10 cellular contexts compared by ENCODE assay signal in genomic region chr2:236536727-236537398, GRCh38. TPM values are rescaled to one million over a fixed set of nuclear protein-coding genes. Genes with fewer than 3 reads are reported as not detected.
DNase-seq lines count a peak whose midpoint lies in the region; ATAC-seq, FAIRE-seq and TF ChIP-seq lines count a peak whose summit lies in the region.
"Had no signal": no experiment of that assay in that cellular context is flagged by ENCODE, and none has a peak within 500 bp of the region (broad histone marks: within the 10 kb centered on the region; RNA-seq: fewer than 3 reads in every experiment).

No MANE protein-coding gene starts in this region.

- H4K20me1 ChIP-seq in DOHH2 (ENCODE audit: control insufficient read depth, insufficient read depth, low read depth, low read length) = no peaks in the 10 kb centered on the region

- peak; percentile 56 for ATAC-seq in HG02588 (IDR thresholded peaks at IDR 0.05; ENCODE audit: unreplicated experiment)

- FAIRE-seq in kidney (lab: Jason Lieb, UNC) = no peak
- FAIRE-seq in HTR-8/SVneo (lab: Jason Lieb, UNC) = no peak
- FAIRE-seq: colon had no signal

- H3K9me2 ChIP-seq in DOHH2 (replicated peaks; ENCODE audit: control insufficient read depth, low read length) = no peaks in the 10 kb centered on the region

- H3K4me3 Mint-ChIP-seq in osteocyte (ENCODE audit: unreplicated experiment) (no peak overlapping the region), MCF 10A (ENCODE audit: unreplicated experiment) (no peak overlapping the region)

- H3K4me1 ChIP-seq in DOHH2 (ENCODE audit: control insufficient read depth, low read length) (peaks cover 51% of the 10 kb centered on the region), kidney (ENCODE audit: control insufficient read depth in 1 of 2, insufficient read depth in 1 of 2, low read depth in 1 of 2, low read length in 2 of 2) (no peaks in the 10 kb centered on the region)

- H3K9me3 Mint-ChIP-seq in osteocyte (ENCODE audit: unreplicated experiment) (no peaks in the 10 kb centered on the region), MCF 10A (ENCODE audit: unreplicated experiment) (no peaks in the 10 kb centered on the region)

- H3K36me3 Mint-ChIP-seq in osteocyte (ENCODE audit: unreplicated experiment) (no peaks in the 10 kb centered on the region), MCF 10A (ENCODE audit: insufficient read depth, unreplicated experiment) (no peaks in the 10 kb centered on the region)

- no peaks in the 10 kb centered on the region for H3K27me3 ChIP-seq in DOHH2 (ENCODE audit: control insufficient read depth, low read length)
- H3K27me3 ChIP-seq: neutrophil had no signal

- peaks cover 24% of the 10 kb centered on the region for H3K4me1 Mint-ChIP-seq in osteocyte (ENCODE audit: unreplicated experiment)
- peaks cover 9% of the 10 kb centered on the region for H3K4me1 Mint-ChIP-seq in MCF 10A (ENCODE audit: insufficient read depth, unreplicated experiment)

- H3K9ac ChIP-seq in kidney (ENCODE audit: low read length in 2 of 2) = no peak overlapping the region

- CTCF ChIA-PET in MCF 10A (lab: Yijun Ruan, JAX) = interaction anchor here (0.6 to 1.7 kb wide), 4 partner anchors 24 to 183 kb away, joined by 3 to 5 read pairs (median 4); no protein-coding TSS in a partner anchor

- peak overlapping the region; percentile 79 for H3K4me2 ChIP-seq in DOHH2 (ENCODE audit: low read length)

- POLR2A ChIA-PET in MCF 10A (lab: Yijun Ruan, JAX) = no interaction called here

- H3K79me2 ChIP-seq in DOHH2 (ENCODE audit: control insufficient read depth, low read length) = peaks cover 20% of the 10 kb centered on the region

- peak; percentile 46 for DNase-seq in T-helper 9 cell
- peak; percentile 39 for DNase-seq in kidney
- no peak for DNase-seq in osteocyte (ENCODE audit: extremely low spot score, unreplicated experiment)
- no peak for DNase-seq in middle frontal gyrus (ENCODE audit: extremely low spot score, low spot score)
- no peak for DNase-seq in MCF 10A (ENCODE audit: unreplicated experiment)
- DNase-seq in HTR-8/SVneo (ENCODE audit: insufficient read length, low spot score) = no peak

- H3K27ac ChIP-seq in DOHH2 (ENCODE audit: low read depth, low read length) (peak overlapping the region; percentile 55), kidney (ENCODE audit: low read depth in 2 of 2, low read length in 2 of 2) (no peak overlapping the region)
- H3K27ac ChIP-seq: neutrophil had no signal

- H3K9me3 ChIP-seq in DOHH2 (ENCODE audit: control insufficient read depth, insufficient read depth, low read length) = no peaks in the 10 kb centered on the region
- H3K9me3 ChIP-seq in kidney (ENCODE audit: control insufficient read depth in 1 of 2, low read length in 2 of 2) = no peaks in the 10 kb centered on the region
- H3K9me3 ChIP-seq: neutrophil had no signal

- peaks cover 3% of the 10 kb centered on the region; the same call in 1 of the 2 replicates for H3F3A ChIP-seq in DOHH2 (ENCODE audit: control insufficient read depth, insufficient read depth)

- TF ChIP-seq CTCF in DOHH2 (IDR thresholded peaks at IDR 0.05; ENCODE audit: low read depth, low read length, poor library complexity, severe bottlenecking) (no peak), kidney (IDR thresholded peaks at IDR 0.05; ENCODE audit: borderline replicate concordance, extremely low read depth, insufficient read depth) (no peak), osteocyte (IDR thresholded peaks at IDR 0.05) (no peak), MCF 10A (IDR thresholded peaks at IDR 0.05; ENCODE audit: unreplicated experiment) (no peak)

- H3K36me3 ChIP-seq in DOHH2 (ENCODE audit: control insufficient read depth, low read length) (no peaks in the 10 kb centered on the region), kidney (ENCODE audit: control insufficient read depth in 1 of 2, insufficient read depth in 2 of 2, low read length in 2 of 2) (no peaks in the 10 kb centered on the region)
- H3K36me3 ChIP-seq: neutrophil had no signal

- H3K27me3 Mint-ChIP-seq in osteocyte (ENCODE audit: unreplicated experiment) (peaks cover 4% of the 10 kb centered on the region), MCF 10A (ENCODE audit: insufficient read depth, unreplicated experiment) (no peaks in the 10 kb centered on the region)

- no peak overlapping the region for H3K27ac Mint-ChIP-seq in osteocyte (ENCODE audit: unreplicated experiment)
- no peak overlapping the region for H3K27ac Mint-ChIP-seq in MCF 10A (ENCODE audit: low read depth, unreplicated experiment)

- intact Hi-C loops in kidney (cut with DNase I) (no loop called here), MCF 10A (cut with micrococcal nuclease) (no loop called here)

- BruUV-seq in MCF 10A (replicated peaks; lab: Mats Ljungman, UMichigan) = no TSS peak

- H3K4me3 ChIP-seq in DOHH2 (ENCODE audit: low read length) (peak overlapping the region; percentile 71), kidney (ENCODE audit: low read length in 2 of 2) (no peak overlapping the region)

RNA-seq across cellular contexts. Expression of gene ACKR3, which starts 32.8 kb away (rescaled TPM):
- total RNA-seq in kidney (8.7 TPM), osteocyte (36.9 and 40.5 TPM in 2 replicates), MCF 10A (2022) (0.29 and 0.61 TPM in 2 replicates)
- 6.9 TPM for polyA plus RNA-seq in kidney (ENCODE audit: insufficient read depth, low read depth, low replicate concordance)

Comparison
In these comparisons a context has a peak if more than half of its experiments do, and no peak if none do; other contexts are left out.
1. DNase-seq: peak in T-helper 9 cell (single experiment) and kidney (single experiment); none in osteocyte (single experiment), middle frontal gyrus (single experiment), MCF 10A (single experiment) and HTR-8/SVneo (single experiment).